In genomic region chr2:150487537-150488429, GRCh38 we compare ENCODE assay signal across 7 cellular contexts. TPM values are rescaled to one million over a fixed set of nuclear protein-coding genes. Genes with fewer than 3 reads are reported as not detected.
DNase-seq lines count a peak whose midpoint lies in the region; ATAC-seq and TF ChIP-seq lines count a peak whose summit lies in the region.

TSS of gene RND3 (minus strand) at chr2:150487667. CDS start at chr2:150487417, 250 bp downstream.

- TF ChIP-seq POLR2A in spleen (IDR thresholded peaks at IDR 0.05), result peak in 2 of 3 donors; percentile 31 to 84

- H3K9me3 Mint-ChIP-seq in H9, result peaks cover 0 to 6% of the 10 kb centered on the region in 2 experiments; a peak in 3 of 5 replicates

- H3K23me2 ChIP-seq in H9 (ENCODE audit: insufficient read length, low read depth, low read length, poor library complexity, severe bottlenecking), result peaks cover 8% of the 10 kb centered on the region

- H3K27ac ChIP-seq in H9 (ENCODE audit: insufficient read length, low read depth, low read length), result no peak within 1 kb of the TSS
- H3K27ac ChIP-seq in RWPE2 (ENCODE audit: poor library complexity, severe bottlenecking), result peak within 1 kb of the TSS; percentile 99
- H3K27ac ChIP-seq in spleen, result peak within 1 kb of the TSS; percentile 51 to 83 (median 79)

- H3K23ac ChIP-seq in H9 (ENCODE audit: insufficient read length, low read depth, low read length), result no peak within 1 kb of the TSS

- WGBS in H9 (ENCODE audit: extremely low coverage, insufficient read length, low lambda C conversion rate), result no CpG with 5 or more reads among the region's 24 CpGs
- WGBS in spleen, 5 donors, result 13 to 15% (median 14%) methylated on average over 24 of the region's 24 CpGs

- peak within 1 kb of the TSS; percentile 94 for H3K4me2 ChIP-seq in H9 (ENCODE audit: insufficient read depth, insufficient read length, low read length)

- no peak within 1 kb of the TSS for H2BK15ac ChIP-seq in H9 (ENCODE audit: low read depth, low read length)

- H3K79me1 ChIP-seq in H9 (ENCODE audit: insufficient read depth, low read depth, low read length, poor library complexity, severe bottlenecking), result peaks cover 5% of the 10 kb centered on the region

- H3T11ph ChIP-seq in H9 (ENCODE audit: low read length), result no peak within 1 kb of the TSS

- H2BK5ac ChIP-seq in H9 (ENCODE audit: insufficient read length, low read length), result no peak within 1 kb of the TSS

- DNase-seq in H9 (peak; percentile 96), M059J (ENCODE audit: low read depth) (peak; percentile 98), RWPE2 (ENCODE audit: low spot score) (peak; percentile 96), cardiac fibroblast (ENCODE audit: low read depth in 2 of 2) (peak; percentile 99 to 100), iPS-NIHi7 (ENCODE audit: extremely low spot score) (peak; percentile 89), spleen (peak; percentile 84)

- peak; percentile 24 for ATAC-seq in RWPE2 (ENCODE audit: low read depth)

- no peaks in the 10 kb centered on the region for H4K20me1 ChIP-seq in H9 (ENCODE audit: control insufficient read depth, insufficient read depth, insufficient read length)

- H3K36me3 ChIP-seq in RWPE2 (ENCODE audit: low read depth) (peaks cover 43% of the 10 kb centered on the region), spleen (no peaks in the 10 kb centered on the region)

- H3K4me1 Mint-ChIP-seq in H9, result peaks cover 26 to 30% of the 10 kb centered on the region in 2 experiments

- H3K79me2 ChIP-seq in H9 (ENCODE audit: insufficient read depth, low read length), result peaks cover 39% of the 10 kb centered on the region

- H3K27me3 Mint-ChIP-seq in H9 (ENCODE audit: low read depth), result no peaks in the 10 kb centered on the region; the same call in 1 of the 2 replicates

- TF ChIP-seq CTCF in GM12873 (IDR thresholded peaks at IDR 0.05; ENCODE audit: insufficient read depth, low read depth, low read length, missing control alignments) (peak; percentile 81), H9 (conservative IDR thresholded peaks at IDR 0.05) (peak; percentile 90), RWPE2 (IDR thresholded peaks at IDR 0.05; ENCODE audit: poor library complexity, severe bottlenecking) (peak; percentile 95), cardiac fibroblast (IDR thresholded peaks at IDR 0.05; ENCODE audit: low read depth, low read length) (peak; percentile 89), spleen (IDR thresholded peaks at IDR 0.05 in 8 of 11, conservative IDR thresholded peaks at IDR 0.05 in 3 of 11) (peak in 10 of 11 experiments; percentile 15 to 69 (median 58))

- peak within 1 kb of the TSS; percentile 93 for H3K9ac ChIP-seq in H9 (ENCODE audit: extremely low read depth, insufficient read length, low read length)

- H3K9me3 ChIP-seq in H9 (ENCODE audit: control insufficient read depth, low read depth, low read length) (no peaks in the 10 kb centered on the region), RWPE2 (ENCODE audit: severe bottlenecking) (no peaks in the 10 kb centered on the region), spleen (no peaks in the 10 kb centered on the region)

- H3K4me1 ChIP-seq in H9 (ENCODE audit: insufficient read depth, low read length) (peaks cover 13% of the 10 kb centered on the region), RWPE2 (ENCODE audit: insufficient read depth, poor library complexity, severe bottlenecking) (peaks cover 35% of the 10 kb centered on the region), spleen (peaks cover 0 to 28% (median 19%) of the 10 kb centered on the region in 6 donors)

- H3K4me3 Mint-ChIP-seq in H9, result peak within 1 kb of the TSS; percentile 93 to 99

- H3K27me3 ChIP-seq in H9 (ENCODE audit: insufficient read depth, low read length) (no peaks in the 10 kb centered on the region), RWPE2 (ENCODE audit: insufficient read depth, poor library complexity, severe bottlenecking) (no peaks in the 10 kb centered on the region), spleen (replicated peaks in 1 of 7) (peaks cover 0 to 60% (median 27%) of the 10 kb centered on the region in 7 donors)

- intact Hi-C loops in spleen (cut with DNase I; ENCODE audit: low total_unique reads), result loop anchor here (5.0 kb wide), 1 partner anchor 890 kb away; no protein-coding TSS in a partner anchor

- H3K56ac ChIP-seq in H9 (ENCODE audit: insufficient read length, low read depth, low read length), result no peak within 1 kb of the TSS

- H2BK12ac ChIP-seq in H9 (ENCODE audit: insufficient read length, low read depth, low read length), result no peak within 1 kb of the TSS

- H2AK5ac ChIP-seq in H9 (ENCODE audit: insufficient read length, low read length), result no peak within 1 kb of the TSS

- peaks cover 0 to 30% (median 22%) of the 10 kb centered on the region in 3 experiments; a peak in 5 of 7 replicates for H3K36me3 Mint-ChIP-seq in H9 (ENCODE audit: insufficient read depth in 1 of 3, low read depth in 3 of 3)

- H2AFZ ChIP-seq in H9 (ENCODE audit: low read length), result no peak within 1 kb of the TSS

- H3K27ac Mint-ChIP-seq in H9, result peak within 1 kb of the TSS; percentile 73 to 96 (median 93); a peak in 6 of 7 replicates

- no peak within 1 kb of the TSS for H3K4ac ChIP-seq in H9 (ENCODE audit: low read depth, low read length)

- H4K5ac ChIP-seq in H9 (ENCODE audit: insufficient read length, low read depth, low read length), result no peak within 1 kb of the TSS

- H3K14ac ChIP-seq in H9 (ENCODE audit: insufficient read depth, low read length), result peak within 1 kb of the TSS; percentile 79

- H4K8ac ChIP-seq in H9 (replicated peaks; ENCODE audit: insufficient read length, low read depth, low read length), result no peak within 1 kb of the TSS

- no peak within 1 kb of the TSS for H4K91ac ChIP-seq in H9 (ENCODE audit: insufficient read length, low read depth, low read length)

- no peak within 1 kb of the TSS for H3K18ac ChIP-seq in H9 (ENCODE audit: insufficient read length, low read depth, low read length)

- no peak within 1 kb of the TSS for H2BK20ac ChIP-seq in H9 (ENCODE audit: low read depth, low read length, poor library complexity, severe bottlenecking)

- H3K4me3 ChIP-seq in RWPE2 (ENCODE audit: severe bottlenecking) (peak within 1 kb of the TSS; percentile 59), cardiac fibroblast (replicated peaks in 1 of 2; ENCODE audit: low read depth in 2 of 2, low read length in 2 of 2) (peak within 1 kb of the TSS; percentile 74 to 91), spleen (peak within 1 kb of the TSS; percentile 34 to 70 (median 44))

- no peak within 1 kb of the TSS for H2BK120ac ChIP-seq in H9 (ENCODE audit: low read depth, low read length, poor library complexity, severe bottlenecking)

RNA-seq across cellular contexts. Expression of gene RND3, which starts in this region (rescaled TPM):
- total RNA-seq in H9 (2021) (62.6 and 68.3 TPM in 2 replicates), spleen (10 to 100 TPM; 54.1 to 97.0 (median 62.2) TPM)
- 170 and 187 TPM in 2 replicates for total RNA-seq in M059J (2014; rRNA removed; shearing (Covaris generic))
- 10 to 100 TPM; 10.3 to 17.1 (median 10.6) TPM for polyA plus RNA-seq in spleen
